ENCODE assay signal across 8 cellular contexts in genomic region chr1:12275370-12275769, GRCh38. TPM values are rescaled to one million over a fixed set of nuclear protein-coding genes. Genes with fewer than 3 reads are reported as not detected.
DNase-seq lines count a peak whose midpoint lies in the region; ATAC-seq and TF ChIP-seq lines count a peak whose summit lies in the region.

No MANE protein-coding gene starts in this region.

- DNase-seq in D341Med (ENCODE audit: low spot score) (peak; percentile 71), LoVo (ENCODE audit: low spot score) (peak; percentile 11), fibroblast of pulmonary artery (ENCODE audit: low read depth) (peak; percentile 41), gastrocnemius medialis (no peak), GM19238 (ENCODE audit: insufficient read length, low spot score) (no peak), T1000 (lab: John Stamatoyannopoulos, UW) (no peak)
- DNase-seq in activated CD8-positive, alpha-beta memory T cell treated with anti-CD3 and anti-CD28 coated beads, Interleukin-2, amount 10 ng/mL, durations not matched to agents 7 days and 5 days, result peak; percentile 59

- intact Hi-C loops in gastrocnemius medialis (cut with DNase I; ENCODE audit: low total_unique reads), result loop anchor here (5.0 kb wide), 1 partner anchor 347 kb away; no protein-coding TSS in a partner anchor

- peaks cover 5 to 7% of the 10 kb centered on the region in 2 donors for H3K4me1 ChIP-seq in gastrocnemius medialis

- H3K9me3 Mint-ChIP-seq in activated CD8-positive, alpha-beta memory T cell treated with anti-CD3 and anti-CD28 coated beads, Interleukin-2, amount 10 ng/mL, durations not matched to agents 7 days and 5 days (ENCODE audit: low read depth), result no peaks in the 10 kb centered on the region

- in situ Hi-C loops in gastrocnemius medialis (cut with MboI; ENCODE audit: low sequenced_read_pairs in 4 of 4), result loop anchor here in 1 of 4 donors (10.0 kb wide), 1 partner anchor 61 kb away; no protein-coding TSS in a partner anchor

- no peak for TF ChIP-seq POLR2A in gastrocnemius medialis (IDR thresholded peaks at IDR 0.05)

- CTCF ChIA-PET in activated CD8-positive, alpha-beta memory T cell treated with anti-CD3 and anti-CD28 coated beads, Interleukin-2, amount 10 ng/mL, durations not matched to agents 7 days and 5 days (lab: Charles Lee), result interaction anchor here (0.8 to 10.7 kb wide), 12 partner anchors 11 to 383 kb away, joined by 3 to 102 read pairs (median 4); partner anchors contain the start of gene DHRS3

- H3K4me3 ChIP-seq in fibroblast of pulmonary artery (replicated peaks; ENCODE audit: low read depth, low read length), result no peak overlapping the region
- H3K4me3 ChIP-seq in gastrocnemius medialis, result no peak overlapping the region

- no peak overlapping the region for H3K27ac ChIP-seq in gastrocnemius medialis

- no peak overlapping the region for H3K27ac Mint-ChIP-seq in activated CD8-positive, alpha-beta memory T cell treated with anti-CD3 and anti-CD28 coated beads, Interleukin-2, amount 10 ng/mL, durations not matched to agents 7 days and 5 days

- no peak overlapping the region for H3K4me3 Mint-ChIP-seq in activated CD8-positive, alpha-beta memory T cell treated with anti-CD3 and anti-CD28 coated beads, Interleukin-2, amount 10 ng/mL, durations not matched to agents 7 days and 5 days

- peaks cover 3 to 81% of the 10 kb centered on the region in 2 donors for H3K36me3 ChIP-seq in gastrocnemius medialis

- peak; percentile 75 for TF ChIP-seq CTCF in fibroblast of pulmonary artery (IDR thresholded peaks at IDR 0.05; ENCODE audit: low read length, missing control alignments)
- peak; percentile 9 to 66 (median 28) for TF ChIP-seq CTCF in gastrocnemius medialis (IDR thresholded peaks at IDR 0.05 in 4 of 5, conservative IDR thresholded peaks at IDR 0.05 in 1 of 5)

- peaks cover 31% of the 10 kb centered on the region for H3K36me3 Mint-ChIP-seq in activated CD8-positive, alpha-beta memory T cell treated with anti-CD3 and anti-CD28 coated beads, Interleukin-2, amount 10 ng/mL, durations not matched to agents 7 days and 5 days

- no peaks in the 10 kb centered on the region for H3K4me1 Mint-ChIP-seq in activated CD8-positive, alpha-beta memory T cell treated with anti-CD3 and anti-CD28 coated beads, Interleukin-2, amount 10 ng/mL, durations not matched to agents 7 days and 5 days

- H3K27me3 Mint-ChIP-seq in activated CD8-positive, alpha-beta memory T cell treated with anti-CD3 and anti-CD28 coated beads, Interleukin-2, amount 10 ng/mL, durations not matched to agents 7 days and 5 days, result no peaks in the 10 kb centered on the region

- H3K9me3 ChIP-seq in gastrocnemius medialis, result no peaks in the 10 kb centered on the region

- H3K27me3 ChIP-seq in gastrocnemius medialis, result no peaks in the 10 kb centered on the region

- ATAC-seq in activated CD8-positive, alpha-beta memory T cell treated with anti-CD3 and anti-CD28 coated beads, Interleukin-2, amount 10 ng/mL, durations not matched to agents 7 days and 5 days, result no peak
- ATAC-seq in gastrocnemius medialis (no peak), GM19328 (IDR thresholded peaks at IDR 0.05; ENCODE audit: unreplicated experiment) (no peak)

RNA-seq across cellular contexts. Expression of gene VPS13D, which starts 45.5 kb away (rescaled TPM):
- total RNA-seq in activated CD8-positive, alpha-beta memory T cell treated with anti-CD3 and anti-CD28 coated beads, Interleukin-2, amount 10 ng/mL, durations not matched to agents 7 days and 5 days, result 10 to 100 TPM; 34.6 to 38.3 TPM
- 10 to 100 TPM; 60.9 to 91.6 (median 71.6) TPM for total RNA-seq in gastrocnemius medialis

Comparison
In these comparisons a context has a peak if more than half of its experiments do, and no peak if none do; other contexts are left out.
1. DNase-seq: peak in D341Med (single experiment), LoVo (single experiment), activated CD8-positive, alpha-beta memory T cell treated with anti-CD3 and anti-CD28 coated beads, Interleukin-2, amount 10 ng/mL, durations not matched to agents 7 days and 5 days (single experiment) and fibroblast of pulmonary artery (single experiment); none in gastrocnemius medialis (0 of 2), GM19238 (single experiment) and T1000 (single experiment).